ENCODE assay signal across 1 cellular context in the genomic region with DNA sequence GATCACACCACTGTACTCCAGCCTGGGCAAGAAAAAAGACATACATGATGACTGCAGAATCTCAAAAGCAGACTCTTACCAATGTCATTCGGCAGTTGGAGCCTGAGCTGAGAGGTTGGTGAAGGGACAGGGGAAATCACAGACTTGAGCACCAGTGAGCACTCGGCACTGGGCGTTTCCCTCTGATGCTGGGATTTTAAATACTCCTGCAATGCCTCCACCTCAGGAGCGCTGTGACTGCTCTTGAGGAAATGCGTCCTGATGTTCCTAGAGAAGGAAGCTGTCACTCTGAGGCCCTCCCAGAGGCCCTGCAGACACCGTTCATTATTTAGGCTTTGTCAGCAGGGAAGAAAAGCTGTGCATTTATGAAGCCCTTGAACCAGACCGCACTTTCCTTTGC.
TF ChIP-seq lines count a peak whose summit lies in the region.

No MANE protein-coding gene starts in this region.

TF ChIP-seq in H1, 55 proteins besides CTCF, POLR2A, EP300 and RAD21:
- TF ChIP-seq SP4 (IDR thresholded peaks at IDR 0.05; ENCODE audit: low read length): no peak
- TF ChIP-seq EZH2 (IDR thresholded peaks at IDR 0.05; ENCODE audit: low read depth, low read length, severe bottlenecking): no peak
- TF ChIP-seq RFX5 (IDR thresholded peaks at IDR 0.05; ENCODE audit: borderline replicate concordance, low read depth, low read length): no peak
- TF ChIP-seq, protein P1, sequence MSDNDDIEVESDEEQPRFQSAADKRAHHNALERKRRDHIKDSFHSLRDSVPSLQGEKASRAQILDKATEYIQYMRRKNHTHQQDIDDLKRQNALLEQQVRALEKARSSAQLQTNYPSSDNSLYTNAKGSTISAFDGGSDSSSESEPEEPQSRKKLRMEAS (IDR thresholded peaks at IDR 0.05): no peak
- TF ChIP-seq SIX5 (IDR thresholded peaks at IDR 0.05; ENCODE audit: low read depth, low read length): no peak
- no peak for TF ChIP-seq CTBP2 (IDR thresholded peaks at IDR 0.05; ENCODE audit: borderline replicate concordance, insufficient read depth, insufficient read length, low read length)
- no peak for TF ChIP-seq JUND (IDR thresholded peaks at IDR 0.05; ENCODE audit: low read length)
- TF ChIP-seq, protein P2, sequence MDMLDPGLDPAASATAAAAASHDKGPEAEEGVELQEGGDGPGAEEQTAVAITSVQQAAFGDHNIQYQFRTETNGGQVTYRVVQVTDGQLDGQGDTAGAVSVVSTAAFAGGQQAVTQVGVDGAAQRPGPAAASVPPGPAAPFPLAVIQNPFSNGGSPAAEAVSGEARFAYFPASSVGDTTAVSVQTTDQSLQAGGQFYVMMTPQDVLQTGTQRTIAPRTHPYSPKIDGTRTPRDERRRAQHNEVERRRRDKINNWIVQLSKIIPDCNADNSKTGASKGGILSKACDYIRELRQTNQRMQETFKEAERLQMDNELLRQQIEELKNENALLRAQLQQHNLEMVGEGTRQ (IDR thresholded peaks at IDR 0.05; ENCODE audit: low read length): no peak
- TF ChIP-seq, protein P3, sequence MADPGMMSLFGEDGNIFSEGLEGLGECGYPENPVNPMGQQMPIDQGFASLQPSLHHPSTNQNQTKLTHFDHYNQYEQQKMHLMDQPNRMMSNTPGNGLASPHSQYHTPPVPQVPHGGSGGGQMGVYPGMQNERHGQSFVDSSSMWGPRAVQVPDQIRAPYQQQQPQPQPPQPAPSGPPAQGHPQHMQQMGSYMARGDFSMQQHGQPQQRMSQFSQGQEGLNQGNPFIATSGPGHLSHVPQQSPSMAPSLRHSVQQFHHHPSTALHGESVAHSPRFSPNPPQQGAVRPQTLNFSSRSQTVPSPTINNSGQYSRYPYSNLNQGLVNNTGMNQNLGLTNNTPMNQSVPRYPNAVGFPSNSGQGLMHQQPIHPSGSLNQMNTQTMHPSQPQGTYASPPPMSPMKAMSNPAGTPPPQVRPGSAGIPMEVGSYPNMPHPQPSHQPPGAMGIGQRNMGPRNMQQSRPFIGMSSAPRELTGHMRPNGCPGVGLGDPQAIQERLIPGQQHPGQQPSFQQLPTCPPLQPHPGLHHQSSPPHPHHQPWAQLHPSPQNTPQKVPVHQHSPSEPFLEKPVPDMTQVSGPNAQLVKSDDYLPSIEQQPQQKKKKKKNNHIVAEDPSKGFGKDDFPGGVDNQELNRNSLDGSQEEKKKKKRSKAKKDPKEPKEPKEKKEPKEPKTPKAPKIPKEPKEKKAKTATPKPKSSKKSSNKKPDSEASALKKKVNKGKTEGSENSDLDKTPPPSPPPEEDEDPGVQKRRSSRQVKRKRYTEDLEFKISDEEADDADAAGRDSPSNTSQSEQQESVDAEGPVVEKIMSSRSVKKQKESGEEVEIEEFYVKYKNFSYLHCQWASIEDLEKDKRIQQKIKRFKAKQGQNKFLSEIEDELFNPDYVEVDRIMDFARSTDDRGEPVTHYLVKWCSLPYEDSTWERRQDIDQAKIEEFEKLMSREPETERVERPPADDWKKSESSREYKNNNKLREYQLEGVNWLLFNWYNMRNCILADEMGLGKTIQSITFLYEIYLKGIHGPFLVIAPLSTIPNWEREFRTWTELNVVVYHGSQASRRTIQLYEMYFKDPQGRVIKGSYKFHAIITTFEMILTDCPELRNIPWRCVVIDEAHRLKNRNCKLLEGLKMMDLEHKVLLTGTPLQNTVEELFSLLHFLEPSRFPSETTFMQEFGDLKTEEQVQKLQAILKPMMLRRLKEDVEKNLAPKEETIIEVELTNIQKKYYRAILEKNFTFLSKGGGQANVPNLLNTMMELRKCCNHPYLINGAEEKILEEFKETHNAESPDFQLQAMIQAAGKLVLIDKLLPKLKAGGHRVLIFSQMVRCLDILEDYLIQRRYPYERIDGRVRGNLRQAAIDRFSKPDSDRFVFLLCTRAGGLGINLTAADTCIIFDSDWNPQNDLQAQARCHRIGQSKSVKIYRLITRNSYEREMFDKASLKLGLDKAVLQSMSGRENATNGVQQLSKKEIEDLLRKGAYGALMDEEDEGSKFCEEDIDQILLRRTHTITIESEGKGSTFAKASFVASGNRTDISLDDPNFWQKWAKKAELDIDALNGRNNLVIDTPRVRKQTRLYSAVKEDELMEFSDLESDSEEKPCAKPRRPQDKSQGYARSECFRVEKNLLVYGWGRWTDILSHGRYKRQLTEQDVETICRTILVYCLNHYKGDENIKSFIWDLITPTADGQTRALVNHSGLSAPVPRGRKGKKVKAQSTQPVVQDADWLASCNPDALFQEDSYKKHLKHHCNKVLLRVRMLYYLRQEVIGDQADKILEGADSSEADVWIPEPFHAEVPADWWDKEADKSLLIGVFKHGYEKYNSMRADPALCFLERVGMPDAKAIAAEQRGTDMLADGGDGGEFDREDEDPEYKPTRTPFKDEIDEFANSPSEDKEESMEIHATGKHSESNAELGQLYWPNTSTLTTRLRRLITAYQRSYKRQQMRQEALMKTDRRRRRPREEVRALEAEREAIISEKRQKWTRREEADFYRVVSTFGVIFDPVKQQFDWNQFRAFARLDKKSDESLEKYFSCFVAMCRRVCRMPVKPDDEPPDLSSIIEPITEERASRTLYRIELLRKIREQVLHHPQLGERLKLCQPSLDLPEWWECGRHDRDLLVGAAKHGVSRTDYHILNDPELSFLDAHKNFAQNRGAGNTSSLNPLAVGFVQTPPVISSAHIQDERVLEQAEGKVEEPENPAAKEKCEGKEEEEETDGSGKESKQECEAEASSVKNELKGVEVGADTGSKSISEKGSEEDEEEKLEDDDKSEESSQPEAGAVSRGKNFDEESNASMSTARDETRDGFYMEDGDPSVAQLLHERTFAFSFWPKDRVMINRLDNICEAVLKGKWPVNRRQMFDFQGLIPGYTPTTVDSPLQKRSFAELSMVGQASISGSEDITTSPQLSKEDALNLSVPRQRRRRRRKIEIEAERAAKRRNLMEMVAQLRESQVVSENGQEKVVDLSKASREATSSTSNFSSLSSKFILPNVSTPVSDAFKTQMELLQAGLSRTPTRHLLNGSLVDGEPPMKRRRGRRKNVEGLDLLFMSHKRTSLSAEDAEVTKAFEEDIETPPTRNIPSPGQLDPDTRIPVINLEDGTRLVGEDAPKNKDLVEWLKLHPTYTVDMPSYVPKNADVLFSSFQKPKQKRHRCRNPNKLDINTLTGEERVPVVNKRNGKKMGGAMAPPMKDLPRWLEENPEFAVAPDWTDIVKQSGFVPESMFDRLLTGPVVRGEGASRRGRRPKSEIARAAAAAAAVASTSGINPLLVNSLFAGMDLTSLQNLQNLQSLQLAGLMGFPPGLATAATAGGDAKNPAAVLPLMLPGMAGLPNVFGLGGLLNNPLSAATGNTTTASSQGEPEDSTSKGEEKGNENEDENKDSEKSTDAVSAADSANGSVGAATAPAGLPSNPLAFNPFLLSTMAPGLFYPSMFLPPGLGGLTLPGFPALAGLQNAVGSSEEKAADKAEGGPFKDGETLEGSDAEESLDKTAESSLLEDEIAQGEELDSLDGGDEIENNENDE (IDR thresholded peaks at IDR 0.05; ENCODE audit: insufficient replicate concordance, low read length): no peak
- TF ChIP-seq, protein P4, sequence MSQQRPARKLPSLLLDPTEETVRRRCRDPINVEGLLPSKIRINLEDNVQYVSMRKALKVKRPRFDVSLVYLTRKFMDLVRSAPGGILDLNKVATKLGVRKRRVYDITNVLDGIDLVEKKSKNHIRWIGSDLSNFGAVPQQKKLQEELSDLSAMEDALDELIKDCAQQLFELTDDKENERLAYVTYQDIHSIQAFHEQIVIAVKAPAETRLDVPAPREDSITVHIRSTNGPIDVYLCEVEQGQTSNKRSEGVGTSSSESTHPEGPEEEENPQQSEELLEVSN (IDR thresholded peaks at IDR 0.05): no peak
- TF ChIP-seq SP2 (IDR thresholded peaks at IDR 0.05; ENCODE audit: low read length): no peak
- no peak for TF ChIP-seq RNF2 (IDR thresholded peaks at IDR 0.05; ENCODE audit: borderline replicate concordance, low read depth, low read length, missing control alignments, poor library complexity, severe bottlenecking)
- TF ChIP-seq BCL11A (IDR thresholded peaks at IDR 0.05; ENCODE audit: low read depth in 2 of 2, low read length in 2 of 2): no peak
- no peak for TF ChIP-seq KDM4A (IDR thresholded peaks at IDR 0.05; ENCODE audit: low read depth, low read length, severe bottlenecking)
- no peak for TF ChIP-seq SP1 (IDR thresholded peaks at IDR 0.05; ENCODE audit: low read depth, low read length)
- no peak for TF ChIP-seq CREB1 (IDR thresholded peaks at IDR 0.05)
- no peak for TF ChIP-seq GABPA (IDR thresholded peaks at IDR 0.05; ENCODE audit: borderline replicate concordance, insufficient read depth, low read length)
- TF ChIP-seq HDAC2 (IDR thresholded peaks at IDR 0.05; ENCODE audit: borderline replicate concordance in 1 of 2, low read depth in 2 of 2, low read length in 2 of 2): no peak
- TF ChIP-seq TCF12 (IDR thresholded peaks at IDR 0.05; ENCODE audit: low read depth, low read length): no peak
- TF ChIP-seq YY1 (IDR thresholded peaks at IDR 0.05; ENCODE audit: low read depth, low read length): no peak
TF ChIP-seq in H1: peak in this region for 0.
